In the genomic region with DNA sequence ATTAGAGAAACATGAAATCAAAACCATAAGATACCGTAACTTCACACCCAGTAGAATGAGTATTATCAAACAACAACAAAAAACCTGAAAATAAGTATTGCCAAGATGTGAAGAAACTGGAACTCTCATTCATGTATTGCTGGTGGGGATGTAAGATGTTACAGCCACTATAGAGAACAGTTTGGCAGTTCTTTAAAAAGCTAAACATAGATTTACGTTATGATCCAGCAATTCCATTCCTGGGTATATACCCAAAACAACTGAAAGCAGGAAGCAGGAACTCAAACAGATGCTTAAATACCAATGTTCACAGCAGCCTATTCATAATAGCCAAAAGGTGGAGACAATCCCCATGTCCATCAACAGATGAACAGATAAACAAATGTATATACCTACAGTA, we compare ENCODE assay signal across 13 cellular contexts.
"Had no signal": no experiment of that assay in that cellular context is flagged by ENCODE, and none has a peak within 500 bp of the region (broad histone marks: within the 10 kb centered on the region; RNA-seq: fewer than 3 reads in every experiment).

No MANE protein-coding gene starts in this region.

- H3K27ac ChIP-seq: brain microvascular endothelial cell, lower lobe of right lung had no signal

- H3K4me3 Mint-ChIP-seq: naive B cell; T-helper 1 cell treated with Interleukin-12 subunit alpha and Interleukin-12 subunit beta and Interleukin-4 antibody, amounts not matched to agents 30 μg/mL and 1 μg/mL, for 36 hours; WTC11 had no signal

- DNase-seq: activated CD4-positive, alpha-beta T cell treated with anti-CD3 and anti-CD28 coated beads for 48 hours; activated naive CD4-positive, alpha-beta T cell treated with anti-CD3 and anti-CD28 coated beads, Interleukin-2, amount 50 U/mL, for 16 hours; brain microvascular endothelial cell; cerebellar nuclear complex; lower lobe of right lung; naive B cell; posterior cingulate gyrus; right cardiac atrium; stimulated activated CD4-positive, alpha-beta T cell treated with anti-CD3 and anti-CD28 coated beads, Interleukin-1b, Interleukin-23, amount 100 ng/mL, for 48 hours; stimulated activated naive CD4-positive, alpha-beta T cell; substantia nigra had no signal

- H3K9me3 ChIP-seq: lower lobe of right lung had no signal

- H3K27me3 Mint-ChIP-seq: naive B cell had no signal

- ATAC-seq: WTC11 had no signal

- H3K27me3 ChIP-seq: brain microvascular endothelial cell had no signal

- H3K4me3 ChIP-seq: lower lobe of right lung had no signal

- H3K36me3 Mint-ChIP-seq: naive B cell had no signal

- H3K36me3 ChIP-seq: brain microvascular endothelial cell, lower lobe of right lung had no signal

- H3K9me3 Mint-ChIP-seq: naive B cell; T-helper 1 cell treated with Interleukin-12 subunit alpha and Interleukin-12 subunit beta and Interleukin-4 antibody, amounts not matched to agents 30 μg/mL and 1 μg/mL, for 36 hours; WTC11 had no signal
